7 cellular contexts compared by ENCODE assay signal in genomic region chr19:12985049-12985776, GRCh38. TPM values are rescaled to one million over a fixed set of nuclear protein-coding genes. Genes with fewer than 3 reads are reported as not detected.
DNase-seq lines count a peak whose midpoint lies in the region; ATAC-seq and TF ChIP-seq lines count a peak whose summit lies in the region.

No MANE protein-coding gene starts in this region.

- no peaks in the 10 kb centered on the region for H3K36me3 Mint-ChIP-seq in stimulated activated memory B cell treated with anti-CD40 and anti-IgM and Interleukin-4, amounts not matched to agents 10 μg/mL and 1 μg/mL and 100 μg/mL, for 72 hours

- no peaks in the 10 kb centered on the region for H3K9me3 Mint-ChIP-seq in stimulated activated memory B cell treated with anti-CD40 and anti-IgM and Interleukin-4, amounts not matched to agents 10 μg/mL and 1 μg/mL and 100 μg/mL, for 72 hours

- peaks cover 24% of the 10 kb centered on the region for H3K27me3 ChIP-seq in H7 (ENCODE audit: control insufficient read depth, insufficient read depth, low read length)
- H3K27me3 ChIP-seq in SJCRH30: no peaks in the 10 kb centered on the region

- H3K27me3 Mint-ChIP-seq in stimulated activated memory B cell treated with anti-CD40 and anti-IgM and Interleukin-4, amounts not matched to agents 10 μg/mL and 1 μg/mL and 100 μg/mL, for 72 hours: no peaks in the 10 kb centered on the region

- peak; percentile 50 for DNase-seq in H7
- peak; percentile 97 to 98 for DNase-seq in SJCRH30
- peak in 45 of 51 donors; percentile 18 to 91 (median 79) for DNase-seq in hypothalamus (lab: John Stamatoyannopoulos, UW)
- DNase-seq in stimulated activated CD4-positive, alpha-beta T cell treated with anti-CD3 and anti-CD28 coated beads, Interleukin-1b, Interleukin-23, amount 100 ng/mL, for 48 hours: no peak
- no peak for DNase-seq in GM13976 (ENCODE audit: low spot score)
- no peak for DNase-seq in germinal center (ENCODE audit: low spot score)

- H3K4me3 ChIP-seq in H7 (ENCODE audit: insufficient read depth, low read depth, low read length): no peak overlapping the region
- peak overlapping the region; percentile 42 for H3K4me3 ChIP-seq in SJCRH30

- in situ Hi-C loops in GM13976 (cut with MboI; ENCODE audit: low sequenced_read_pairs, unreplicated experiment): no loop called here

- H3K36me3 ChIP-seq in H7 (replicated peaks; ENCODE audit: control insufficient read depth, insufficient read depth, low read length): no peaks in the 10 kb centered on the region
- no peaks in the 10 kb centered on the region for H3K36me3 ChIP-seq in SJCRH30

- H3K9me3 ChIP-seq in SJCRH30 (replicated peaks): no peaks in the 10 kb centered on the region

- peak overlapping the region; percentile 88 for H3K27ac ChIP-seq in SJCRH30

- peak; percentile 78 for ATAC-seq in stimulated activated memory B cell treated with anti-CD40 and anti-IgM and Interleukin-4, amounts not matched to agents 10 μg/mL and 1 μg/mL and 100 μg/mL, for 72 hours

- H3K4me1 ChIP-seq in SJCRH30: peaks cover 26% of the 10 kb centered on the region

- H3K4me3 Mint-ChIP-seq in stimulated activated memory B cell treated with anti-CD40 and anti-IgM and Interleukin-4, amounts not matched to agents 10 μg/mL and 1 μg/mL and 100 μg/mL, for 72 hours: no peak overlapping the region

- H3K4me1 Mint-ChIP-seq in stimulated activated memory B cell treated with anti-CD40 and anti-IgM and Interleukin-4, amounts not matched to agents 10 μg/mL and 1 μg/mL and 100 μg/mL, for 72 hours: peaks cover 2% of the 10 kb centered on the region

- TF ChIP-seq CTCF in GM13976 (IDR thresholded peaks at IDR 0.05; ENCODE audit: borderline replicate concordance, control extremely low read depth, extremely low read depth, insufficient read depth, missing control alignments): no peak

- H3K27ac Mint-ChIP-seq in stimulated activated memory B cell treated with anti-CD40 and anti-IgM and Interleukin-4, amounts not matched to agents 10 μg/mL and 1 μg/mL and 100 μg/mL, for 72 hours: no peak overlapping the region

RNA-seq across cellular contexts. Expression of gene NFIX, which starts 10.1 kb away (rescaled TPM):
- total RNA-seq in H7 (2014; rRNA removed; shearing (Covaris generic)): 0.03 and 0.07 TPM in 2 replicates
- total RNA-seq in SJCRH30 (2014; rRNA removed; shearing (Covaris generic)): 20.2 and 22.4 TPM in 2 replicates

RNA-seq across cellular contexts. Expression of gene DAND5, which starts 15.8 kb away (rescaled TPM):
- total RNA-seq in H7 (2014; rRNA removed; shearing (Covaris generic)): 0.15 TPM in 1 of 2 replicates, not detected in the other
- not detected in 2 replicates for total RNA-seq in SJCRH30 (2014; rRNA removed; shearing (Covaris generic))

RNA-seq across cellular contexts. Expression of gene GADD45GIP1, which starts 28.2 kb away (rescaled TPM):
- 40.4 and 51.7 TPM in 2 replicates for total RNA-seq in H7 (2014; rRNA removed; shearing (Covaris generic))
- 59.9 and 71.5 TPM in 2 replicates for total RNA-seq in SJCRH30 (2014; rRNA removed; shearing (Covaris generic))

RNA-seq across cellular contexts. Expression of gene RAD23A, which starts 39.6 kb away (rescaled TPM):
- 146 and 155 TPM in 2 replicates for total RNA-seq in H7 (2014; rRNA removed; shearing (Covaris generic))
- total RNA-seq in SJCRH30 (2014; rRNA removed; shearing (Covaris generic)): 129 and 131 TPM in 2 replicates

RNA-seq across cellular contexts. Expression of gene CALR, which starts 46.8 kb away (rescaled TPM):
- 911 and 1,131 TPM in 2 replicates for total RNA-seq in H7 (2014; rRNA removed; shearing (Covaris generic))
- 940 and 960 TPM in 2 replicates for total RNA-seq in SJCRH30 (2014; rRNA removed; shearing (Covaris generic))

Comparison
In these comparisons a context has a peak if more than half of its experiments do, and no peak if none do; other contexts are left out.
1. DNase-seq: peak in H7 (single experiment), SJCRH30 (2 of 2) and hypothalamus (45 of 51); none in stimulated activated CD4-positive, alpha-beta T cell treated with anti-CD3 and anti-CD28 coated beads, Interleukin-1b, Interleukin-23, amount 100 ng/mL, for 48 hours (single experiment), GM13976 (single experiment) and germinal center (single experiment).
2. RNA of gene NFIX, which starts 10.1 kb away (total RNA-seq): 20.2 to 22.4 TPM in SJCRH30; 0.03 to 0.07 TPM in H7; every median in the first group is over 10 times any median in the second.